1 cellular context compared by ENCODE assay signal in the genomic region with DNA sequence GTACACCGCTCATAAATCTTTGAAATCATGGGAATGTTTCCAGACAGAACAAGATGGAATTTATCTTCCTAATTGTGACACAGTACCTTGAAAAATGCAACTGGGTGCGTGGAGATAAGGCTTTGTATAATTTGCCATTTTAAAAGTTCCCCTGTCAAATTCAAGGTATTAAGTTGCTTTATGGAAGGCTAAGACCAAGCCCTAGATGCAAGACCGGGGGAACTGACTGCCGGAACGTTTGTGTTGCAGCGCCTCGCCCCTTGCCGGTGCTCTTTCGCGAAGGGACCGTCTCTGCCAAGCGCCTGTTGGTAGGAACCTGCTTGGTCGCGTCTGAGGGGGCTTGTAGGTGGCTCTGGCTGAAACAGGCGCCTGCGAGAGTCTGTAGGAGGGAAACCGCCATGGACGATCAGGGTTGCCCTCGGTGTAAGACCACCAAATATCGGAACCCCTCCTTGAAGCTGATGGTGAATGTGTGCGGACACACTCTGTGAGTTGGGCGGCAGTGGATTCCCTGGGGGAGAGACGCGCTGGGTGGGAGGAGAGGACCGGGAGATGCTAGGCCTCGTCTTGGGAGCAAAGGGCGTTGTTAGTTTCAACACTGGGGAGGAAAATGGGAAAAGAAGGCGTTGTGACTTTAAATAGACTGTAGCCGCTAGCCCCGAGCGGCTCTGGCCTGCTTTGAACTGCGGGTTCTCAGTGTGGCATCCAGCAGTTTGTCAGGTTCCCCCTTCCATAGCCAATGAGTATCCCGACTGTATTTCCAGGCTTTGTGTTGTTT.
TF ChIP-seq lines count a peak whose summit lies in the region.

A gene (plus strand): TSS at position 297 of the 778 bp plus-strand sequence. CDS start 102 bp downstream, at position 399.

TF ChIP-seq in HepG2, 621 proteins besides CTCF, POLR2A, EP300 and RAD21 (continued from another document and continues in another):
- TF ChIP-seq, protein P1, sequence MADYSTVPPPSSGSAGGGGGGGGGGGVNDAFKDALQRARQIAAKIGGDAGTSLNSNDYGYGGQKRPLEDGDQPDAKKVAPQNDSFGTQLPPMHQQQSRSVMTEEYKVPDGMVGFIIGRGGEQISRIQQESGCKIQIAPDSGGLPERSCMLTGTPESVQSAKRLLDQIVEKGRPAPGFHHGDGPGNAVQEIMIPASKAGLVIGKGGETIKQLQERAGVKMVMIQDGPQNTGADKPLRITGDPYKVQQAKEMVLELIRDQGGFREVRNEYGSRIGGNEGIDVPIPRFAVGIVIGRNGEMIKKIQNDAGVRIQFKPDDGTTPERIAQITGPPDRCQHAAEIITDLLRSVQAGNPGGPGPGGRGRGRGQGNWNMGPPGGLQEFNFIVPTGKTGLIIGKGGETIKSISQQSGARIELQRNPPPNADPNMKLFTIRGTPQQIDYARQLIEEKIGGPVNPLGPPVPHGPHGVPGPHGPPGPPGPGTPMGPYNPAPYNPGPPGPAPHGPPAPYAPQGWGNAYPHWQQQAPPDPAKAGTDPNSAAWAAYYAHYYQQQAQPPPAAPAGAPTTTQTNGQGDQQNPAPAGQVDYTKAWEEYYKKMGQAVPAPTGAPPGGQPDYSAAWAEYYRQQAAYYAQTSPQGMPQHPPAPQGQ (CRISPR knock-in tag; IDR thresholded peaks at IDR 0.05; ENCODE audit: borderline replicate concordance), result no peak
- 0 out of 2 replicates have a peak, but pooled peaks have one; percentile 62 for TF ChIP-seq ZNF615 (CRISPR knock-in tag; IDR thresholded peaks at IDR 0.05; ENCODE audit: borderline replicate concordance)
- peak; percentile 93 for TF ChIP-seq ZNF335 (CRISPR knock-in tag; IDR thresholded peaks at IDR 0.05)
- TF ChIP-seq, protein P2, sequence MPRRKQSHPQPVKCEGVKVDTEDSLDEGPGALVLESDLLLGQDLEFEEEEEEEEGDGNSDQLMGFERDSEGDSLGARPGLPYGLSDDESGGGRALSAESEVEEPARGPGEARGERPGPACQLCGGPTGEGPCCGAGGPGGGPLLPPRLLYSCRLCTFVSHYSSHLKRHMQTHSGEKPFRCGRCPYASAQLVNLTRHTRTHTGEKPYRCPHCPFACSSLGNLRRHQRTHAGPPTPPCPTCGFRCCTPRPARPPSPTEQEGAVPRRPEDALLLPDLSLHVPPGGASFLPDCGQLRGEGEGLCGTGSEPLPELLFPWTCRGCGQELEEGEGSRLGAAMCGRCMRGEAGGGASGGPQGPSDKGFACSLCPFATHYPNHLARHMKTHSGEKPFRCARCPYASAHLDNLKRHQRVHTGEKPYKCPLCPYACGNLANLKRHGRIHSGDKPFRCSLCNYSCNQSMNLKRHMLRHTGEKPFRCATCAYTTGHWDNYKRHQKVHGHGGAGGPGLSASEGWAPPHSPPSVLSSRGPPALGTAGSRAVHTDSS (CRISPR knock-in tag; conservative IDR thresholded peaks at IDR 0.05), result no peak
- TF ChIP-seq, protein P3, sequence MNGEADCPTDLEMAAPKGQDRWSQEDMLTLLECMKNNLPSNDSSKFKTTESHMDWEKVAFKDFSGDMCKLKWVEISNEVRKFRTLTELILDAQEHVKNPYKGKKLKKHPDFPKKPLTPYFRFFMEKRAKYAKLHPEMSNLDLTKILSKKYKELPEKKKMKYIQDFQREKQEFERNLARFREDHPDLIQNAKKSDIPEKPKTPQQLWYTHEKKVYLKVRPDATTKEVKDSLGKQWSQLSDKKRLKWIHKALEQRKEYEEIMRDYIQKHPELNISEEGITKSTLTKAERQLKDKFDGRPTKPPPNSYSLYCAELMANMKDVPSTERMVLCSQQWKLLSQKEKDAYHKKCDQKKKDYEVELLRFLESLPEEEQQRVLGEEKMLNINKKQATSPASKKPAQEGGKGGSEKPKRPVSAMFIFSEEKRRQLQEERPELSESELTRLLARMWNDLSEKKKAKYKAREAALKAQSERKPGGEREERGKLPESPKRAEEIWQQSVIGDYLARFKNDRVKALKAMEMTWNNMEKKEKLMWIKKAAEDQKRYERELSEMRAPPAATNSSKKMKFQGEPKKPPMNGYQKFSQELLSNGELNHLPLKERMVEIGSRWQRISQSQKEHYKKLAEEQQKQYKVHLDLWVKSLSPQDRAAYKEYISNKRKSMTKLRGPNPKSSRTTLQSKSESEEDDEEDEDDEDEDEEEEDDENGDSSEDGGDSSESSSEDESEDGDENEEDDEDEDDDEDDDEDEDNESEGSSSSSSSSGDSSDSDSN (CRISPR knock-in tag; IDR thresholded peaks at IDR 0.05), result peak; percentile 89
- peak; percentile 79; the same call in 1 of the 2 replicates for TF ChIP-seq PITX1 (CRISPR knock-in tag; IDR thresholded peaks at IDR 0.05)
- peak; percentile 66 for TF ChIP-seq ETV5 (CRISPR knock-in tag; IDR thresholded peaks at IDR 0.05; ENCODE audit: borderline replicate concordance)
- TF ChIP-seq KDM4B (CRISPR knock-in tag; IDR thresholded peaks at IDR 0.05), result peak; percentile 98
- peak; percentile 99 for TF ChIP-seq KMT2A (CRISPR knock-in tag; IDR thresholded peaks at IDR 0.05)
- TF ChIP-seq MYNN (CRISPR knock-in tag; IDR thresholded peaks at IDR 0.05; ENCODE audit: low read depth), result 0 out of 2 replicates have a peak, but pooled peaks have one; percentile 57
- TF ChIP-seq NR2F6 (IDR thresholded peaks at IDR 0.05), result peak; percentile 51; the same call in 1 of the 2 replicates
- peak; percentile 54; the same call in 1 of the 2 replicates for TF ChIP-seq NR2F6 (CRISPR knock-in tag; IDR thresholded peaks at IDR 0.05)
- 0 out of 2 replicates have a peak, but pooled peaks have one; percentile 39 for TF ChIP-seq ZNF878 (CRISPR knock-in tag; IDR thresholded peaks at IDR 0.05)
- no peak for TF ChIP-seq PHB2 (IDR thresholded peaks at IDR 0.05; ENCODE audit: partially characterized antibody)
- TF ChIP-seq ZSCAN9 (CRISPR knock-in tag; IDR thresholded peaks at IDR 0.05; ENCODE audit: borderline replicate concordance), result peak; percentile 87
- peak; percentile 53; the same call in 1 of the 2 replicates for TF ChIP-seq HOXA9 (CRISPR knock-in tag; IDR thresholded peaks at IDR 0.05; ENCODE audit: borderline replicate concordance)
- no peak for TF ChIP-seq BRCA1 (CRISPR knock-in tag; IDR thresholded peaks at IDR 0.05)
- TF ChIP-seq SP5 (CRISPR knock-in tag; IDR thresholded peaks at IDR 0.05; ENCODE audit: borderline replicate concordance, low read depth), result no peak
- TF ChIP-seq CBX5 (CRISPR knock-in tag; IDR thresholded peaks at IDR 0.05; ENCODE audit: borderline replicate concordance), result peak; percentile 97; the same call in 1 of the 2 replicates
- TF ChIP-seq, protein P4, sequence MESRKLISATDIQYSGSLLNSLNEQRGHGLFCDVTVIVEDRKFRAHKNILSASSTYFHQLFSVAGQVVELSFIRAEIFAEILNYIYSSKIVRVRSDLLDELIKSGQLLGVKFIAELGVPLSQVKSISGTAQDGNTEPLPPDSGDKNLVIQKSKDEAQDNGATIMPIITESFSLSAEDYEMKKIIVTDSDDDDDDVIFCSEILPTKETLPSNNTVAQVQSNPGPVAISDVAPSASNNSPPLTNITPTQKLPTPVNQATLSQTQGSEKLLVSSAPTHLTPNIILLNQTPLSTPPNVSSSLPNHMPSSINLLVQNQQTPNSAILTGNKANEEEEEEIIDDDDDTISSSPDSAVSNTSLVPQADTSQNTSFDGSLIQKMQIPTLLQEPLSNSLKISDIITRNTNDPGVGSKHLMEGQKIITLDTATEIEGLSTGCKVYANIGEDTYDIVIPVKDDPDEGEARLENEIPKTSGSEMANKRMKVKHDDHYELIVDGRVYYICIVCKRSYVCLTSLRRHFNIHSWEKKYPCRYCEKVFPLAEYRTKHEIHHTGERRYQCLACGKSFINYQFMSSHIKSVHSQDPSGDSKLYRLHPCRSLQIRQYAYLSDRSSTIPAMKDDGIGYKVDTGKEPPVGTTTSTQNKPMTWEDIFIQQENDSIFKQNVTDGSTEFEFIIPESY (CRISPR knock-in tag; IDR thresholded peaks at IDR 0.05), result no peak
- TF ChIP-seq ZNF629 (CRISPR knock-in tag; conservative IDR thresholded peaks at IDR 0.05), result no peak
- peak; percentile 72 for TF ChIP-seq BORCS8-MEF2B (CRISPR knock-in tag; IDR thresholded peaks at IDR 0.05)
- TF ChIP-seq, protein P5, sequence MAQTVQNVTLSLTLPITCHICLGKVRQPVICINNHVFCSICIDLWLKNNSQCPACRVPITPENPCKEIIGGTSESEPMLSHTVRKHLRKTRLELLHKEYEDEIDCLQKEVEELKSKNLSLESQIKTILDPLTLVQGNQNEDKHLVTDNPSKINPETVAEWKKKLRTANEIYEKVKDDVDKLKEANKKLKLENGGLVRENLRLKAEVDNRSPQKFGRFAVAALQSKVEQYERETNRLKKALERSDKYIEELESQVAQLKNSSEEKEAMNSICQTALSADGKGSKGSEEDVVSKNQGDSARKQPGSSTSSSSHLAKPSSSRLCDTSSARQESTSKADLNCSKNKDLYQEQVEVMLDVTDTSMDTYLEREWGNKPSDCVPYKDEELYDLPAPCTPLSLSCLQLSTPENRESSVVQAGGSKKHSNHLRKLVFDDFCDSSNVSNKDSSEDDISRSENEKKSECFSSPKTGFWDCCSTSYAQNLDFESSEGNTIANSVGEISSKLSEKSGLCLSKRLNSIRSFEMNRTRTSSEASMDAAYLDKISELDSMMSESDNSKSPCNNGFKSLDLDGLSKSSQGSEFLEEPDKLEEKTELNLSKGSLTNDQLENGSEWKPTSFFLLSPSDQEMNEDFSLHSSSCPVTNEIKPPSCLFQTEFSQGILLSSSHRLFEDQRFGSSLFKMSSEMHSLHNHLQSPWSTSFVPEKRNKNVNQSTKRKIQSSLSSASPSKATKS (CRISPR knock-in tag; IDR thresholded peaks at IDR 0.05), result 0 out of 2 replicates have a peak, but pooled peaks have one; percentile 67
- TF ChIP-seq, protein P6, sequence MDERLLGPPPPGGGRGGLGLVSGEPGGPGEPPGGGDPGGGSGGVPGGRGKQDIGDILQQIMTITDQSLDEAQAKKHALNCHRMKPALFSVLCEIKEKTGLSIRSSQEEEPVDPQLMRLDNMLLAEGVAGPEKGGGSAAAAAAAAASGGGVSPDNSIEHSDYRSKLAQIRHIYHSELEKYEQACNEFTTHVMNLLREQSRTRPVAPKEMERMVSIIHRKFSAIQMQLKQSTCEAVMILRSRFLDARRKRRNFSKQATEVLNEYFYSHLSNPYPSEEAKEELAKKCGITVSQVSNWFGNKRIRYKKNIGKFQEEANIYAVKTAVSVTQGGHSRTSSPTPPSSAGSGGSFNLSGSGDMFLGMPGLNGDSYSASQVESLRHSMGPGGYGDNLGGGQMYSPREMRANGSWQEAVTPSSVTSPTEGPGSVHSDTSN (CRISPR knock-in tag; IDR thresholded peaks at IDR 0.05), result no peak; the same call in 1 of the 2 replicates
- TF ChIP-seq, protein P7, sequence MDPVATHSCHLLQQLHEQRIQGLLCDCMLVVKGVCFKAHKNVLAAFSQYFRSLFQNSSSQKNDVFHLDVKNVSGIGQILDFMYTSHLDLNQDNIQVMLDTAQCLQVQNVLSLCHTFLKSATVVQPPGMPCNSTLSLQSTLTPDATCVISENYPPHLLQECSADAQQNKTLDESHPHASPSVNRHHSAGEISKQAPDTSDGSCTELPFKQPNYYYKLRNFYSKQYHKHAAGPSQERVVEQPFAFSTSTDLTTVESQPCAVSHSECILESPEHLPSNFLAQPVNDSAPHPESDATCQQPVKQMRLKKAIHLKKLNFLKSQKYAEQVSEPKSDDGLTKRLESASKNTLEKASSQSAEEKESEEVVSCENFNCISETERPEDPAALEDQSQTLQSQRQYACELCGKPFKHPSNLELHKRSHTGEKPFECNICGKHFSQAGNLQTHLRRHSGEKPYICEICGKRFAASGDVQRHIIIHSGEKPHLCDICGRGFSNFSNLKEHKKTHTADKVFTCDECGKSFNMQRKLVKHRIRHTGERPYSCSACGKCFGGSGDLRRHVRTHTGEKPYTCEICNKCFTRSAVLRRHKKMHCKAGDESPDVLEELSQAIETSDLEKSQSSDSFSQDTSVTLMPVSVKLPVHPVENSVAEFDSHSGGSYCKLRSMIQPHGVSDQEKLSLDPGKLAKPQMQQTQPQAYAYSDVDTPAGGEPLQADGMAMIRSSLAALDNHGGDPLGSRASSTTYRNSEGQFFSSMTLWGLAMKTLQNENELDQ (CRISPR knock-in tag; IDR thresholded peaks at IDR 0.05; ENCODE audit: borderline replicate concordance), result no peak
- TF ChIP-seq SNAPC2 (CRISPR knock-in tag; IDR thresholded peaks at IDR 0.05), result 0 out of 2 replicates have a peak, but pooled peaks have one; percentile 21
- TF ChIP-seq HDAC2 (CRISPR knock-in tag; IDR thresholded peaks at IDR 0.05), result peak; percentile 94
- peak; percentile 88 for TF ChIP-seq SPEN (CRISPR knock-in tag; IDR thresholded peaks at IDR 0.05; ENCODE audit: low read depth)
- TF ChIP-seq, protein P8, sequence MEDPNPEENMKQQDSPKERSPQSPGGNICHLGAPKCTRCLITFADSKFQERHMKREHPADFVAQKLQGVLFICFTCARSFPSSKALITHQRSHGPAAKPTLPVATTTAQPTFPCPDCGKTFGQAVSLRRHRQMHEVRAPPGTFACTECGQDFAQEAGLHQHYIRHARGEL (CRISPR knock-in tag; IDR thresholded peaks at IDR 0.05), result no peak
- peak; percentile 55; the same call in 1 of the 2 replicates for TF ChIP-seq BCL6 (CRISPR knock-in tag; IDR thresholded peaks at IDR 0.05)
- TF ChIP-seq ZNF552 (CRISPR knock-in tag; IDR thresholded peaks at IDR 0.05; ENCODE audit: borderline replicate concordance), result 0 out of 2 replicates have a peak, but pooled peaks have one; percentile 64
- TF ChIP-seq, protein P9, sequence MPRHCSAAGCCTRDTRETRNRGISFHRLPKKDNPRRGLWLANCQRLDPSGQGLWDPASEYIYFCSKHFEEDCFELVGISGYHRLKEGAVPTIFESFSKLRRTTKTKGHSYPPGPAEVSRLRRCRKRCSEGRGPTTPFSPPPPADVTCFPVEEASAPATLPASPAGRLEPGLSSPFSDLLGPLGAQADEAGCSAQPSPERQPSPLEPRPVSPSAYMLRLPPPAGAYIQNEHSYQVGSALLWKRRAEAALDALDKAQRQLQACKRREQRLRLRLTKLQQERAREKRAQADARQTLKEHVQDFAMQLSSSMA (CRISPR knock-in tag; IDR thresholded peaks at IDR 0.05), result peak; percentile 63
- TF ChIP-seq, protein P10, sequence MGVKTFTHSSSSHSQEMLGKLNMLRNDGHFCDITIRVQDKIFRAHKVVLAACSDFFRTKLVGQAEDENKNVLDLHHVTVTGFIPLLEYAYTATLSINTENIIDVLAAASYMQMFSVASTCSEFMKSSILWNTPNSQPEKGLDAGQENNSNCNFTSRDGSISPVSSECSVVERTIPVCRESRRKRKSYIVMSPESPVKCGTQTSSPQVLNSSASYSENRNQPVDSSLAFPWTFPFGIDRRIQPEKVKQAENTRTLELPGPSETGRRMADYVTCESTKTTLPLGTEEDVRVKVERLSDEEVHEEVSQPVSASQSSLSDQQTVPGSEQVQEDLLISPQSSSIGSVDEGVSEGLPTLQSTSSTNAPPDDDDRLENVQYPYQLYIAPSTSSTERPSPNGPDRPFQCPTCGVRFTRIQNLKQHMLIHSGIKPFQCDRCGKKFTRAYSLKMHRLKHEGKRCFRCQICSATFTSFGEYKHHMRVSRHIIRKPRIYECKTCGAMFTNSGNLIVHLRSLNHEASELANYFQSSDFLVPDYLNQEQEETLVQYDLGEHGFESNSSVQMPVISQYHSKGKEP (CRISPR knock-in tag; IDR thresholded peaks at IDR 0.05), result peak; percentile 67; the same call in 1 of the 2 replicates
- TF ChIP-seq MBNL3 (CRISPR knock-in tag; conservative IDR thresholded peaks at IDR 0.05), result no peak
- TF ChIP-seq CENPT (CRISPR knock-in tag; IDR thresholded peaks at IDR 0.05; ENCODE audit: low read depth), result no peak
- TF ChIP-seq, protein P11, sequence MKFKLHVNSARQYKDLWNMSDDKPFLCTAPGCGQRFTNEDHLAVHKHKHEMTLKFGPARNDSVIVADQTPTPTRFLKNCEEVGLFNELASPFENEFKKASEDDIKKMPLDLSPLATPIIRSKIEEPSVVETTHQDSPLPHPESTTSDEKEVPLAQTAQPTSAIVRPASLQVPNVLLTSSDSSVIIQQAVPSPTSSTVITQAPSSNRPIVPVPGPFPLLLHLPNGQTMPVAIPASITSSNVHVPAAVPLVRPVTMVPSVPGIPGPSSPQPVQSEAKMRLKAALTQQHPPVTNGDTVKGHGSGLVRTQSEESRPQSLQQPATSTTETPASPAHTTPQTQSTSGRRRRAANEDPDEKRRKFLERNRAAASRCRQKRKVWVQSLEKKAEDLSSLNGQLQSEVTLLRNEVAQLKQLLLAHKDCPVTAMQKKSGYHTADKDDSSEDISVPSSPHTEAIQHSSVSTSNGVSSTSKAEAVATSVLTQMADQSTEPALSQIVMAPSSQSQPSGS (CRISPR knock-in tag; IDR thresholded peaks at IDR 0.05), result peak; percentile 83; the same call in 1 of the 2 replicates
- TF ChIP-seq NFATC3 (CRISPR knock-in tag; IDR thresholded peaks at IDR 0.05), result no peak
